In genomic region chr11:93626038-93626437, GRCh38 we compare ENCODE assay signal across 2 cellular contexts.
TF ChIP-seq lines count a peak whose summit lies in the region.

No MANE protein-coding gene starts in this region.

TF ChIP-seq in HepG2, 621 proteins besides CTCF, POLR2A, EP300 and RAD21:
- no peak for TF ChIP-seq CBX5 (CRISPR knock-in tag; IDR thresholded peaks at IDR 0.05; ENCODE audit: borderline replicate concordance)
- TF ChIP-seq ELF1 (CRISPR knock-in tag; IDR thresholded peaks at IDR 0.05) = no peak
- no peak for TF ChIP-seq ZNF468 (CRISPR knock-in tag; IDR thresholded peaks at IDR 0.05)
- no peak for TF ChIP-seq SRSF4 (IDR thresholded peaks at IDR 0.05; ENCODE audit: low read depth, low read length, poor library complexity, severe bottlenecking)
- peak; percentile 37; the same call in 1 of the 2 replicates for TF ChIP-seq CEBPB (IDR thresholded peaks at IDR 0.05; ENCODE audit: borderline replicate concordance, low read depth, low read length)
- TF ChIP-seq ZNF264 (CRISPR knock-in tag; IDR thresholded peaks at IDR 0.05) = no peak
- TF ChIP-seq, protein P1, sequence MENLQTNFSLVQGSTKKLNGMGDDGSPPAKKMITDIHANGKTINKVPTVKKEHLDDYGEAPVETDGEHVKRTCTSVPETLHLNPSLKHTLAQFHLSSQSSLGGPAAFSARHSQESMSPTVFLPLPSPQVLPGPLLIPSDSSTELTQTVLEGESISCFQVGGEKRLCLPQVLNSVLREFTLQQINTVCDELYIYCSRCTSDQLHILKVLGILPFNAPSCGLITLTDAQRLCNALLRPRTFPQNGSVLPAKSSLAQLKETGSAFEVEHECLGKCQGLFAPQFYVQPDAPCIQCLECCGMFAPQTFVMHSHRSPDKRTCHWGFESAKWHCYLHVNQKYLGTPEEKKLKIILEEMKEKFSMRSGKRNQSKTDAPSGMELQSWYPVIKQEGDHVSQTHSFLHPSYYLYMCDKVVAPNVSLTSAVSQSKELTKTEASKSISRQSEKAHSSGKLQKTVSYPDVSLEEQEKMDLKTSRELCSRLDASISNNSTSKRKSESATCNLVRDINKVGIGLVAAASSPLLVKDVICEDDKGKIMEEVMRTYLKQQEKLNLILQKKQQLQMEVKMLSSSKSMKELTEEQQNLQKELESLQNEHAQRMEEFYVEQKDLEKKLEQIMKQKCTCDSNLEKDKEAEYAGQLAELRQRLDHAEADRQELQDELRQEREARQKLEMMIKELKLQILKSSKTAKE (CRISPR knock-in tag; IDR thresholded peaks at IDR 0.05; ENCODE audit: borderline replicate concordance) = no peak
- TF ChIP-seq MIER2 (CRISPR knock-in tag; IDR thresholded peaks at IDR 0.05) = no peak
TF ChIP-seq in HepG2: peak in this region for 1.

TF ChIP-seq in IMR-90, 13 proteins besides CTCF, POLR2A, EP300 and RAD21:
- no peak for TF ChIP-seq RCOR1 (IDR thresholded peaks at IDR 0.05; ENCODE audit: insufficient replicate concordance, low read length)
- no peak for TF ChIP-seq RFX5 (IDR thresholded peaks at IDR 0.05; ENCODE audit: low read depth, low read length)
- TF ChIP-seq SMC3 (IDR thresholded peaks at IDR 0.05; ENCODE audit: low read depth, low read length) = no peak
- TF ChIP-seq CEBPB (IDR thresholded peaks at IDR 0.05; ENCODE audit: low read depth, low read length) = peak; percentile 62; the same call in 1 of the 2 replicates
- TF ChIP-seq, protein P2, sequence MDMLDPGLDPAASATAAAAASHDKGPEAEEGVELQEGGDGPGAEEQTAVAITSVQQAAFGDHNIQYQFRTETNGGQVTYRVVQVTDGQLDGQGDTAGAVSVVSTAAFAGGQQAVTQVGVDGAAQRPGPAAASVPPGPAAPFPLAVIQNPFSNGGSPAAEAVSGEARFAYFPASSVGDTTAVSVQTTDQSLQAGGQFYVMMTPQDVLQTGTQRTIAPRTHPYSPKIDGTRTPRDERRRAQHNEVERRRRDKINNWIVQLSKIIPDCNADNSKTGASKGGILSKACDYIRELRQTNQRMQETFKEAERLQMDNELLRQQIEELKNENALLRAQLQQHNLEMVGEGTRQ (IDR thresholded peaks at IDR 0.05; ENCODE audit: low read depth, low read length) = no peak
- TF ChIP-seq NFE2L2 (IDR thresholded peaks at IDR 0.05; ENCODE audit: low read depth, low read length) = no peak
- no peak for TF ChIP-seq BHLHE40 (IDR thresholded peaks at IDR 0.05; ENCODE audit: low read depth, low read length)
- TF ChIP-seq FOS (IDR thresholded peaks at IDR 0.05; ENCODE audit: low read depth, low read length) = no peak
